Comparison of ENCODE assay signal across 1 cellular context in genomic region chr9:116308070-116308469, GRCh38.
TF ChIP-seq lines count a peak whose summit lies in the region.

No MANE protein-coding gene starts in this region.

TF ChIP-seq in GM23338, 12 proteins besides CTCF, POLR2A, EP300 and RAD21 (continued from another document):
- no peak for TF ChIP-seq REST (IDR thresholded peaks at IDR 0.05; ENCODE audit: unreplicated experiment)
